13 cellular contexts compared by ENCODE assay signal in genomic region chr11:3946445-3947017, GRCh38.
DNase-seq lines count a peak whose midpoint lies in the region; ATAC-seq, FAIRE-seq and TF ChIP-seq lines count a peak whose summit lies in the region.
"Had no signal": no experiment of that assay in that cellular context is flagged by ENCODE, and none has a peak within 500 bp of the region (broad histone marks: within the 10 kb centered on the region; RNA-seq: fewer than 3 reads in every experiment).

No MANE protein-coding gene starts in this region.

- no peaks in the 10 kb centered on the region for H3K9me3 ChIP-seq in kidney (ENCODE audit: control insufficient read depth in 1 of 2, low read length in 2 of 2)

- no peak overlapping the region for H3K9ac ChIP-seq in kidney (ENCODE audit: low read length in 2 of 2)

- peak; percentile 21 for ATAC-seq in activated T-helper 17 cell treated with anti-CD3 and anti-CD28 coated beads, Interleukin-2, amount 50 U/mL, for 72 hours (replicated peaks)

- H3K9me3 Mint-ChIP-seq in T-helper 2 cell treated with Interferon-gamma antibody and Interleukin-4, amounts not matched to agents 5 μg/mL and 100 μg/mL, for 36 hours: no peaks in the 10 kb centered on the region
- no peaks in the 10 kb centered on the region for H3K9me3 Mint-ChIP-seq in activated T-helper 17 cell treated with anti-CD3 and anti-CD28 coated beads, Interleukin-2, amount 50 U/mL, for 72 hours

- H3K36me3 Mint-ChIP-seq in T-helper 2 cell treated with Interferon-gamma antibody and Interleukin-4, amounts not matched to agents 5 μg/mL and 100 μg/mL, for 36 hours (ENCODE audit: low read depth): peaks cover 50% of the 10 kb centered on the region
- no peaks in the 10 kb centered on the region for H3K36me3 Mint-ChIP-seq in activated T-helper 17 cell treated with anti-CD3 and anti-CD28 coated beads, Interleukin-2, amount 50 U/mL, for 72 hours (ENCODE audit: low read depth)

- no peak for FAIRE-seq in kidney (lab: Jason Lieb, UNC)
- FAIRE-seq: astrocyte had no signal

- H3K4me3 Mint-ChIP-seq in T-helper 2 cell treated with Interferon-gamma antibody and Interleukin-4, amounts not matched to agents 5 μg/mL and 100 μg/mL, for 36 hours: peak overlapping the region; percentile 76
- H3K4me3 Mint-ChIP-seq in activated T-helper 17 cell treated with anti-CD3 and anti-CD28 coated beads, Interleukin-2, amount 50 U/mL, for 72 hours: peak overlapping the region; percentile 62

- peaks cover 87% of the 10 kb centered on the region for H3K4me1 Mint-ChIP-seq in T-helper 2 cell treated with Interferon-gamma antibody and Interleukin-4, amounts not matched to agents 5 μg/mL and 100 μg/mL, for 36 hours (ENCODE audit: low read depth)
- H3K4me1 Mint-ChIP-seq in activated T-helper 17 cell treated with anti-CD3 and anti-CD28 coated beads, Interleukin-2, amount 50 U/mL, for 72 hours: peaks cover 83% of the 10 kb centered on the region

- H3K4me3 ChIP-seq in kidney (ENCODE audit: low read length in 2 of 2): no peak overlapping the region
- H3K4me3 ChIP-seq: hepatocyte had no signal

- intact Hi-C loops in kidney (cut with DNase I): no loop called here

- peaks cover 0 to 10% of the 10 kb centered on the region in 2 donors for H3K4me1 ChIP-seq in kidney (ENCODE audit: control insufficient read depth in 1 of 2, insufficient read depth in 1 of 2, low read depth in 1 of 2, low read length in 2 of 2)

- no peak for DNase-seq in T-helper 2 cell treated with Interferon-gamma antibody and Interleukin-4, amounts not matched to agents 5 μg/mL and 100 μg/mL, for 36 hours (ENCODE audit: low spot score)
- no peak for DNase-seq in T-helper 2 cell
- no peak for DNase-seq in kidney
- no peak for DNase-seq in HuH-7.5 (ENCODE audit: low spot score)
- DNase-seq in NCI-H774 (lab: John Stamatoyannopoulos, UW): no peak
- DNase-seq in stimulated activated CD8-positive, alpha-beta memory T cell treated with anti-CD3 and anti-CD28 coated beads, Interleukin-4, amount 100 ng/mL, for 48 hours: no peak
- DNase-seq: NCI-H2227 treated with DMSO at 0.1 percent for 48 hours, posterior cingulate gyrus, T-helper 9 cell had no signal

- no peak for TF ChIP-seq CTCF in kidney (IDR thresholded peaks at IDR 0.05; ENCODE audit: borderline replicate concordance, extremely low read depth, insufficient read depth)

- no peaks in the 10 kb centered on the region for H3K27me3 Mint-ChIP-seq in T-helper 2 cell treated with Interferon-gamma antibody and Interleukin-4, amounts not matched to agents 5 μg/mL and 100 μg/mL, for 36 hours (ENCODE audit: low read depth)
- H3K27me3 Mint-ChIP-seq in activated T-helper 17 cell treated with anti-CD3 and anti-CD28 coated beads, Interleukin-2, amount 50 U/mL, for 72 hours: no peaks in the 10 kb centered on the region

- H3K36me3 ChIP-seq in kidney (ENCODE audit: control insufficient read depth in 1 of 2, insufficient read depth in 2 of 2, low read length in 2 of 2): no peaks in the 10 kb centered on the region

- peak overlapping the region; percentile 94 for H3K27ac Mint-ChIP-seq in T-helper 2 cell treated with Interferon-gamma antibody and Interleukin-4, amounts not matched to agents 5 μg/mL and 100 μg/mL, for 36 hours
- peak overlapping the region; percentile 87 for H3K27ac Mint-ChIP-seq in activated T-helper 17 cell treated with anti-CD3 and anti-CD28 coated beads, Interleukin-2, amount 50 U/mL, for 72 hours

- H3K27ac ChIP-seq in kidney (ENCODE audit: low read depth in 2 of 2, low read length in 2 of 2): peak overlapping the region; percentile 6 to 64
- peak overlapping the region; percentile 19 for H3K27ac ChIP-seq in temporal lobe (ENCODE audit: low read depth, low read length)
- H3K27ac ChIP-seq: hepatocyte had no signal
